ENCODE assay signal across 18 cellular contexts in genomic region chr17:45232514-45233422, GRCh38. TPM values are rescaled to one million over a fixed set of nuclear protein-coding genes. Genes with fewer than 3 reads are reported as not detected.
DNase-seq lines count a peak whose midpoint lies in the region; ATAC-seq, FAIRE-seq and TF ChIP-seq lines count a peak whose summit lies in the region.
"Had no signal": no experiment of that assay in that cellular context is flagged by ENCODE, and none has a peak within 500 bp of the region (broad histone marks: within the 10 kb centered on the region; RNA-seq: fewer than 3 reads in every experiment).

No MANE protein-coding gene starts in this region.

- no peak for ATAC-seq in activated CD4-positive, alpha-beta T cell treated with anti-CD3 and anti-CD28 coated beads for 36 hours
- no peak for ATAC-seq in gastroesophageal sphincter
- no peak for ATAC-seq in HG03108 (IDR thresholded peaks at IDR 0.05; ENCODE audit: unreplicated experiment)
- ATAC-seq: sciatic nerve had no signal

- TF ChIP-seq CTCF in neutrophil (IDR thresholded peaks at IDR 0.05) (no peak), gastroesophageal sphincter (IDR thresholded peaks at IDR 0.05) (no peak), endothelial cell (IDR thresholded peaks at IDR 0.05; ENCODE audit: unreplicated experiment) (no peak)

- peaks cover 61% of the 10 kb centered on the region for H3K36me3 Mint-ChIP-seq in activated CD4-positive, alpha-beta T cell treated with anti-CD3 and anti-CD28 coated beads for 36 hours (ENCODE audit: low read depth)
- no peaks in the 10 kb centered on the region for H3K36me3 Mint-ChIP-seq in activated naive CD8-positive, alpha-beta T cell
- peaks cover 5% of the 10 kb centered on the region for H3K36me3 Mint-ChIP-seq in endothelial cell (ENCODE audit: low read depth, unreplicated experiment)

- H3K9me3 ChIP-seq in neutrophil (peaks cover 6% of the 10 kb centered on the region), gastroesophageal sphincter (no peaks in the 10 kb centered on the region)
- H3K9me3 ChIP-seq: Peyer's patch had no signal

- peaks cover 79% of the 10 kb centered on the region for H3K4me1 Mint-ChIP-seq in activated CD4-positive, alpha-beta T cell treated with anti-CD3 and anti-CD28 coated beads for 36 hours
- H3K4me1 Mint-ChIP-seq in activated naive CD8-positive, alpha-beta T cell (ENCODE audit: low read depth): peaks cover 74% of the 10 kb centered on the region
- H3K4me1 Mint-ChIP-seq in endothelial cell (ENCODE audit: unreplicated experiment): peaks cover 12% of the 10 kb centered on the region

- WGBS in gastroesophageal sphincter (ENCODE audit: low coverage in 1 of 2), 2 donors: 60 to 94% methylated on average over 2 to 3 of the region's 9 CpGs

- no peak for TF ChIP-seq EP300 in gastroesophageal sphincter (IDR thresholded peaks at IDR 0.05)

- CTCF ChIA-PET in activated CD4-positive, alpha-beta T cell treated with anti-CD3 and anti-CD28 coated beads for 36 hours (lab: Charles Lee): interaction anchor here (0.6 to 12.8 kb wide), 12 partner anchors 10 to 97 kb away, joined by 3 to 334 read pairs (median 4); partner anchors contain the start of genes ACBD4 and FMNL1

- no peaks in the 10 kb centered on the region for H3K27me3 Mint-ChIP-seq in activated CD4-positive, alpha-beta T cell treated with anti-CD3 and anti-CD28 coated beads for 36 hours
- H3K27me3 Mint-ChIP-seq in activated naive CD8-positive, alpha-beta T cell: no peaks in the 10 kb centered on the region
- peaks cover 10% of the 10 kb centered on the region for H3K27me3 Mint-ChIP-seq in endothelial cell (ENCODE audit: unreplicated experiment)

- peak overlapping the region; percentile 94 for H3K4me3 Mint-ChIP-seq in activated CD4-positive, alpha-beta T cell treated with anti-CD3 and anti-CD28 coated beads for 36 hours
- H3K4me3 Mint-ChIP-seq in activated naive CD8-positive, alpha-beta T cell: peak overlapping the region; percentile 49
- H3K4me3 Mint-ChIP-seq in endothelial cell (ENCODE audit: unreplicated experiment): no peak overlapping the region

- POLR2A ChIA-PET in activated CD4-positive, alpha-beta T cell treated with anti-CD3 and anti-CD28 coated beads for 36 hours (lab: Charles Lee): no interaction called here

- H3K9me3 Mint-ChIP-seq in activated CD4-positive, alpha-beta T cell treated with anti-CD3 and anti-CD28 coated beads for 36 hours (ENCODE audit: low read depth): no peaks in the 10 kb centered on the region
- H3K9me3 Mint-ChIP-seq in activated naive CD8-positive, alpha-beta T cell (ENCODE audit: low read depth): no peaks in the 10 kb centered on the region
- no peaks in the 10 kb centered on the region for H3K9me3 Mint-ChIP-seq in endothelial cell (ENCODE audit: unreplicated experiment)

- no peak for TF ChIP-seq POLR2A in GM12891 (IDR thresholded peaks at IDR 0.05; ENCODE audit: low read depth, low read length)
- TF ChIP-seq POLR2A in gastroesophageal sphincter (IDR thresholded peaks at IDR 0.05): no peak

- DNase-seq in activated CD4-positive, alpha-beta T cell treated with anti-CD3 and anti-CD28 coated beads for 36 hours: no peak
- no peak for DNase-seq in activated CD4-positive, alpha-beta T cell treated with anti-CD3 and anti-CD28 coated beads, Interleukin-2, amount 50 U/mL, for 1 hour
- DNase-seq in GM12891 (ENCODE audit: insufficient read length, low spot score) (no peak), endothelial cell (ENCODE audit: low spot score) (no peak)
- DNase-seq: activated CD8-positive, alpha-beta memory T cell treated with anti-CD3 and anti-CD28 coated beads, Interleukin-2, amount 50 U/mL, for 4 hours; amniotic stem cell; EL; midbrain; NCI-H748 treated with DMSO at 0.1 percent for 48 hours; Peyer's patch had no signal

- H3K4me1 ChIP-seq in neutrophil (ENCODE audit: control insufficient read depth in 1 of 2, insufficient read depth in 1 of 2, low read depth in 1 of 2, low read length in 1 of 2) (peaks cover 92 to 100% of the 10 kb centered on the region in 2 experiments), gastroesophageal sphincter (peaks cover 0 to 41% (median 35%) of the 10 kb centered on the region in 3 donors)

- no peaks in the 10 kb centered on the region for H3K27me3 ChIP-seq in neutrophil
- H3K27me3 ChIP-seq in gastroesophageal sphincter: peaks cover 16% of the 10 kb centered on the region
- H3K27me3 ChIP-seq: Peyer's patch had no signal

- peak overlapping the region; percentile 100 for H3K27ac Mint-ChIP-seq in activated CD4-positive, alpha-beta T cell treated with anti-CD3 and anti-CD28 coated beads for 36 hours
- peak overlapping the region; percentile 92 for H3K27ac Mint-ChIP-seq in activated naive CD8-positive, alpha-beta T cell
- no peak overlapping the region for H3K27ac Mint-ChIP-seq in endothelial cell (ENCODE audit: unreplicated experiment)

- H3K27ac ChIP-seq in neutrophil (peak overlapping the region; percentile 99), gastroesophageal sphincter (no peak overlapping the region)
- H3K27ac ChIP-seq: VCaP had no signal

- H3K36me3 ChIP-seq in neutrophil: peaks cover 81% of the 10 kb centered on the region
- no peaks in the 10 kb centered on the region for H3K36me3 ChIP-seq in gastroesophageal sphincter

- intact Hi-C loops in activated CD4-positive, alpha-beta T cell treated with anti-CD3 and anti-CD28 coated beads for 36 hours (cut with DNase I, micrococcal nuclease): no loop called here

- peak overlapping the region; percentile 13 to 74 for H3K4me3 ChIP-seq in neutrophil (ENCODE audit: low read depth in 1 of 2, low read length in 1 of 2)
- no peak overlapping the region for H3K4me3 ChIP-seq in gastroesophageal sphincter
- H3K4me3 ChIP-seq: Peyer's patch had no signal

- peak; percentile 23 for FAIRE-seq in GM12891 (lab: Jason Lieb, UNC)

TF ChIP-seq in GM12891, 5 proteins besides CTCF, POLR2A, EP300 and RAD21:
- TF ChIP-seq SPI1 (IDR thresholded peaks at IDR 0.05; ENCODE audit: low read depth, low read length) (no peak), POU2F2 (IDR thresholded peaks at IDR 0.05; ENCODE audit: low read depth, low read length) (no peak), POLR2AphosphoS5 (IDR thresholded peaks at IDR 0.05; ENCODE audit: low read depth, low read length) (no peak), PAX5 (IDR thresholded peaks at IDR 0.05; ENCODE audit: insufficient read depth, low read length, severe bottlenecking) (no peak), TAF1 (IDR thresholded peaks at IDR 0.05; ENCODE audit: low read depth, low read length) (no peak)

RNA-seq across cellular contexts. Expression of gene FMNL1, which starts 11.1 kb away (rescaled TPM):
- 100 to 1,000 TPM; 268 to 295 TPM for total RNA-seq in activated CD4-positive, alpha-beta T cell treated with anti-CD3 and anti-CD28 coated beads for 36 hours
- 49.2 TPM for polyA plus RNA-seq in GM12891 (2012; ENCODE audit: low read depth, missing spikeins)
- 10 to 100 TPM; 12.0 to 21.9 (median 14.9) TPM for total RNA-seq in gastroesophageal sphincter
- total RNA-seq in endothelial cell (ENCODE audit: unreplicated experiment): 103 TPM

RNA-seq across cellular contexts. Expression of gene SPATA32, which starts 29.1 kb away (rescaled TPM):
- total RNA-seq in activated CD4-positive, alpha-beta T cell treated with anti-CD3 and anti-CD28 coated beads for 36 hours: under 1 TPM; 0.21 to 0.25 TPM
- polyA plus RNA-seq in GM12891 (2012; ENCODE audit: low read depth, missing spikeins): 0.35 TPM
- total RNA-seq in gastroesophageal sphincter: not detected
- not detected for total RNA-seq in endothelial cell (ENCODE audit: unreplicated experiment)
- total RNA-seq: A172, osteocyte, Peyer's patch, sciatic nerve had no signal

Comparison
In these comparisons a context has a peak if more than half of its experiments do, and no peak if none do; other contexts are left out.
1. H3K4me3 ChIP-seq: peak in neutrophil (2 of 2); none in gastroesophageal sphincter (0 of 2).